8 cellular contexts compared by ENCODE assay signal in genomic region chr4:144174401-144175067, GRCh38. TPM values are rescaled to one million over a fixed set of nuclear protein-coding genes. Genes with fewer than 3 reads are reported as not detected.
DNase-seq lines count a peak whose midpoint lies in the region; ATAC-seq and TF ChIP-seq lines count a peak whose summit lies in the region.

No MANE protein-coding gene starts in this region.

- H3K9ac ChIP-seq in parathyroid adenoma: no peak overlapping the region

- H3K79me2 ChIP-seq in parathyroid adenoma: no peaks in the 10 kb centered on the region

- POLR2A ChIA-PET in activated B cell treated with CpG ODN at 0.5 μM for 24 hours (lab: Charles Lee): no interaction called here

- H3K27ac ChIP-seq in parathyroid adenoma: no peak overlapping the region
- H3K27ac ChIP-seq in testis: no peak overlapping the region

- no peak overlapping the region for H3K4me2 ChIP-seq in parathyroid adenoma (ENCODE audit: low read length)

- H3K27me3 Mint-ChIP-seq in Calu3 (ENCODE audit: unreplicated experiment) (peaks cover 9% of the 10 kb centered on the region), activated B cell treated with CpG ODN at 0.5 μM for 24 hours (peaks cover 6% of the 10 kb centered on the region)

- H3K4me3 ChIP-seq in fibroblast of the aortic adventitia (ENCODE audit: low read depth, low read length) (no peak overlapping the region), parathyroid adenoma (ENCODE audit: low read depth, low read length) (no peak overlapping the region), testis (no peak overlapping the region)

- H3K36me3 ChIP-seq in parathyroid adenoma (ENCODE audit: control insufficient read depth, insufficient read depth, low read length): no peaks in the 10 kb centered on the region
- H3K36me3 ChIP-seq in testis (ENCODE audit: low read depth, missing control alignments): no peaks in the 10 kb centered on the region

- H3K9me3 Mint-ChIP-seq in Calu3 (ENCODE audit: low read depth, unreplicated experiment) (no peaks in the 10 kb centered on the region), activated B cell treated with CpG ODN at 0.5 μM for 24 hours (no peaks in the 10 kb centered on the region)

- H2AFZ ChIP-seq in parathyroid adenoma: peak overlapping the region; percentile 9

- H3K4me1 Mint-ChIP-seq in Calu3 (ENCODE audit: low read depth, unreplicated experiment): peaks cover 7% of the 10 kb centered on the region
- peaks cover 5% of the 10 kb centered on the region for H3K4me1 Mint-ChIP-seq in activated B cell treated with CpG ODN at 0.5 μM for 24 hours

- H3K36me3 Mint-ChIP-seq in Calu3 (ENCODE audit: insufficient read depth, unreplicated experiment) (no peaks in the 10 kb centered on the region), activated B cell treated with CpG ODN at 0.5 μM for 24 hours (ENCODE audit: low read depth) (no peaks in the 10 kb centered on the region)

- BruUV-seq in Calu3 (replicated peaks; lab: Mats Ljungman, UMichigan): no TSS peak

- no peak overlapping the region for H3K27ac Mint-ChIP-seq in Calu3 (ENCODE audit: unreplicated experiment)
- H3K27ac Mint-ChIP-seq in activated B cell treated with CpG ODN at 0.5 μM for 24 hours: no peak overlapping the region

- peak; percentile 77 for ATAC-seq in GM18861 (IDR thresholded peaks at IDR 0.05; ENCODE audit: unreplicated experiment)
- peak; percentile 46 for ATAC-seq in HG02970 (IDR thresholded peaks at IDR 0.05; ENCODE audit: low FRiP score, unreplicated experiment)
- ATAC-seq in activated B cell treated with CpG ODN at 0.5 μM for 24 hours (ENCODE audit: low read depth): peak; percentile 47

- H3K27me3 ChIP-seq in parathyroid adenoma (ENCODE audit: control insufficient read depth, insufficient read depth, low read length) (no peaks in the 10 kb centered on the region), testis (no peaks in the 10 kb centered on the region)

- DNase-seq in Calu3: peak; percentile 8
- DNase-seq in NCI-H1694 treated with DMSO at 0.1 percent for 48 hours (lab: John Stamatoyannopoulos, UW): peak; percentile 6
- no peak for DNase-seq in activated B cell treated with CpG ODN at 0.5 μM for 24 hours
- DNase-seq in fibroblast of the aortic adventitia (ENCODE audit: low read depth): peak; percentile 84
- no peak for DNase-seq in testis

- intact Hi-C loops in Calu3 (cut with micrococcal nuclease; ENCODE audit: unreplicated experiment): loop anchor here (2.0 to 10.0 kb wide), 4 partner anchors 390 to 886 kb away; no protein-coding TSS in a partner anchor
- intact Hi-C loops in activated B cell treated with CpG ODN at 0.5 μM for 24 hours (cut with micrococcal nuclease): loop anchor here (1.0 to 2.0 kb wide), 5 partner anchors 887 to 1444 kb away; partner anchors contain the start of gene MMAA
- intact Hi-C loops in testis (cut with DNase I; ENCODE audit: low total_unique reads): no loop called here

- no peak for TF ChIP-seq POLR2A in testis (IDR thresholded peaks at IDR 0.05)

- TF ChIP-seq CTCF in Calu3 (IDR thresholded peaks at IDR 0.05; ENCODE audit: unreplicated experiment): no peak
- TF ChIP-seq CTCF in activated B cell treated with CpG ODN at 0.5 μM for 24 hours (IDR thresholded peaks at IDR 0.05): no peak
- peak; percentile 24 for TF ChIP-seq CTCF in fibroblast of the aortic adventitia (IDR thresholded peaks at IDR 0.05; ENCODE audit: insufficient read depth, low read length)
- no peak for TF ChIP-seq CTCF in parathyroid adenoma (IDR thresholded peaks at IDR 0.05)
- peak in 1 of 3 experiments; percentile 25 for TF ChIP-seq CTCF in testis (IDR thresholded peaks at IDR 0.05)

- H3K4me3 Mint-ChIP-seq in Calu3 (ENCODE audit: low read depth, unreplicated experiment) (no peak overlapping the region), activated B cell treated with CpG ODN at 0.5 μM for 24 hours (no peak overlapping the region)

- 15 to 24% methylated on average over 5 of the region's 5 CpGs for WGBS in testis, 2 donors

- H3K4me1 ChIP-seq in parathyroid adenoma (no peaks in the 10 kb centered on the region), testis (peaks cover 10% of the 10 kb centered on the region)

- no peaks in the 10 kb centered on the region for H3K9me3 ChIP-seq in parathyroid adenoma (ENCODE audit: control insufficient read depth, low read length)
- H3K9me3 ChIP-seq in testis: no peaks in the 10 kb centered on the region

- CTCF ChIA-PET in Calu3 (lab: Charles Lee) (no interaction called here), activated B cell treated with CpG ODN at 0.5 μM for 24 hours (lab: Charles Lee) (interaction anchor here (0.7 to 1.1 kb wide), 3 partner anchors 10 to 1450 kb away, joined by 3 to 10 read pairs (median 4); no protein-coding TSS in a partner anchor)

RNA-seq across cellular contexts. Expression of gene GYPA, which starts 34.0 kb away (rescaled TPM):
- total RNA-seq in Calu3 (2022) (not detected in 2 replicates), activated B cell treated with CpG ODN at 0.5 μM for 24 hours (0.66 TPM in 1 of 2 replicates, not detected in the other), fibroblast of the aortic adventitia (ENCODE audit: low replicate concordance) (not detected in 2 replicates), testis (not detected)
- polyA plus RNA-seq in testis (ENCODE audit: insufficient read depth, low read depth, low replicate concordance): not detected

Comparison
In these comparisons a context has a peak if more than half of its experiments do, and no peak if none do; other contexts are left out.
1. DNase-seq: peak in Calu3 (single experiment), NCI-H1694 treated with DMSO at 0.1 percent for 48 hours (single experiment) and fibroblast of the aortic adventitia (single experiment); none in activated B cell treated with CpG ODN at 0.5 μM for 24 hours (single experiment) and testis (single experiment).
2. Peak in every context shown above with its lines, with median percentiles within 50 percentile points of each other: ATAC-seq.